8 cellular contexts compared by ENCODE assay signal in genomic region chr7:63899691-63900393, GRCh38.
DNase-seq lines count a peak whose midpoint lies in the region; ATAC-seq lines count a peak whose summit lies in the region.

No MANE protein-coding gene starts in this region.

- DNase-seq in DMS153 treated with DMSO at 0.1 percent for 48 hours (lab: John Stamatoyannopoulos, UW; ENCODE audit: unreplicated experiment) (peak; percentile 37), T-cell (peak; percentile 26 to 87 (median 73)), medulla oblongata (ENCODE audit: extremely low spot score) (peak; percentile 93), iPS-NIHi11 (ENCODE audit: low spot score) (no peak), HuH-7.5 (ENCODE audit: low spot score) (no peak), NCI-H2171 (lab: John Stamatoyannopoulos, UW) (no peak)
- DNase-seq in activated naive CD8-positive, alpha-beta T cell treated with anti-CD3 and anti-CD28 coated beads, Interleukin-2, amount 50 U/mL, for 24 hours = peak; percentile 80
- DNase-seq in stimulated activated CD8-positive, alpha-beta memory T cell treated with anti-CD3 and anti-CD28 coated beads, Interleukin-4, amount 100 ng/mL, for 1 hour (ENCODE audit: low read depth in 2 of 2, low spot score in 1 of 2) = peak; percentile 56 to 69

- peak overlapping the region; percentile 90 to 97 for H3K27ac Mint-ChIP-seq in T-cell
- H3K27ac Mint-ChIP-seq in activated naive CD8-positive, alpha-beta T cell treated with anti-CD3 and anti-CD28 coated beads, Interleukin-2, amount 50 U/mL, for 24 hours = peak overlapping the region; percentile 92

- H3K9me3 Mint-ChIP-seq in T-cell = peaks cover 3 to 16% (median 5%) of the 10 kb centered on the region in 3 donors
- H3K9me3 Mint-ChIP-seq in activated naive CD8-positive, alpha-beta T cell treated with anti-CD3 and anti-CD28 coated beads, Interleukin-2, amount 50 U/mL, for 24 hours = peaks cover 17% of the 10 kb centered on the region

- peak; percentile 80 to 83 (median 82) for ATAC-seq in T-cell (replicated peaks in 1 of 4)
- peak; percentile 67 for ATAC-seq in activated naive CD8-positive, alpha-beta T cell treated with anti-CD3 and anti-CD28 coated beads, Interleukin-2, amount 50 U/mL, for 24 hours

- H3K4me1 Mint-ChIP-seq in T-cell = peaks cover 14% of the 10 kb centered on the region in 3 donors
- H3K4me1 Mint-ChIP-seq in activated naive CD8-positive, alpha-beta T cell treated with anti-CD3 and anti-CD28 coated beads, Interleukin-2, amount 50 U/mL, for 24 hours = peaks cover 9% of the 10 kb centered on the region

- H3K36me3 Mint-ChIP-seq in T-cell = peaks cover 3% of the 10 kb centered on the region
- H3K36me3 Mint-ChIP-seq in activated naive CD8-positive, alpha-beta T cell treated with anti-CD3 and anti-CD28 coated beads, Interleukin-2, amount 50 U/mL, for 24 hours (ENCODE audit: low read depth) = peaks cover 7% of the 10 kb centered on the region

- peak overlapping the region; percentile 86 to 98 (median 89) for H3K4me3 Mint-ChIP-seq in T-cell
- peak overlapping the region; percentile 92 for H3K4me3 Mint-ChIP-seq in activated naive CD8-positive, alpha-beta T cell treated with anti-CD3 and anti-CD28 coated beads, Interleukin-2, amount 50 U/mL, for 24 hours

- POLR2A ChIA-PET in T-cell (lab: Charles Lee) = interaction anchor here in 1 of 2 donors (1.0 to 2.5 kb wide), 3 partner anchors 27 to 800 kb away, joined by 4 to 22 read pairs (median 4); no protein-coding TSS in a partner anchor

- CTCF ChIA-PET in T-cell (lab: Charles Lee) = interaction anchor here in 1 of 2 donors (1.0 to 2.3 kb wide), 3 partner anchors 26 to 407 kb away, joined by 3 to 20 read pairs (median 9); partner anchors contain the start of gene ZNF727

- H3K27me3 Mint-ChIP-seq in T-cell = no peaks in the 10 kb centered on the region
- no peaks in the 10 kb centered on the region for H3K27me3 Mint-ChIP-seq in activated naive CD8-positive, alpha-beta T cell treated with anti-CD3 and anti-CD28 coated beads, Interleukin-2, amount 50 U/mL, for 24 hours

Comparison
In these comparisons a context has a peak if more than half of its experiments do, and no peak if none do; other contexts are left out.
1. DNase-seq: peak in DMS153 treated with DMSO at 0.1 percent for 48 hours (single experiment), T-cell (34 of 34), activated naive CD8-positive, alpha-beta T cell treated with anti-CD3 and anti-CD28 coated beads, Interleukin-2, amount 50 U/mL, for 24 hours (single experiment), medulla oblongata (single experiment) and stimulated activated CD8-positive, alpha-beta memory T cell treated with anti-CD3 and anti-CD28 coated beads, Interleukin-4, amount 100 ng/mL, for 1 hour (2 of 2); none in iPS-NIHi11 (single experiment), HuH-7.5 (single experiment) and NCI-H2171 (single experiment).